1 cellular context compared by ENCODE assay signal in genomic region chr10:30425336-30426075, GRCh38.
TF ChIP-seq lines count a peak whose summit lies in the region.

No MANE protein-coding gene starts in this region.

TF ChIP-seq in K562, 482 proteins besides CTCF, POLR2A, EP300 and RAD21 (continued from another document and continues in another):
- TF ChIP-seq POLR3G (IDR thresholded peaks at IDR 0.05; ENCODE audit: extremely low read depth, insufficient read length, insufficient replicate concordance): no peak
- TF ChIP-seq ATF2 (CRISPR knock-in tag; IDR thresholded peaks at IDR 0.05): no peak
- TF ChIP-seq, protein P1, sequence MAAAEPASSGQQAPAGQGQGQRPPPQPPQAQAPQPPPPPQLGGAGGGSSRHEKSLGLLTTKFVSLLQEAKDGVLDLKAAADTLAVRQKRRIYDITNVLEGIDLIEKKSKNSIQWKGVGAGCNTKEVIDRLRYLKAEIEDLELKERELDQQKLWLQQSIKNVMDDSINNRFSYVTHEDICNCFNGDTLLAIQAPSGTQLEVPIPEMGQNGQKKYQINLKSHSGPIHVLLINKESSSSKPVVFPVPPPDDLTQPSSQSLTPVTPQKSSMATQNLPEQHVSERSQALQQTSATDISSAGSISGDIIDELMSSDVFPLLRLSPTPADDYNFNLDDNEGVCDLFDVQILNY (CRISPR knock-in tag; IDR thresholded peaks at IDR 0.05): no peak
- no peak for TF ChIP-seq CHD4 (IDR thresholded peaks at IDR 0.05; ENCODE audit: insufficient read depth, insufficient replicate concordance, low read depth, low read length, poor library complexity, severe bottlenecking)
- TF ChIP-seq TEAD1 (CRISPR knock-in tag; IDR thresholded peaks at IDR 0.05): peak in 1 of 2 experiments; percentile 90; a peak in 2 of 4 replicates
- TF ChIP-seq ZNF57 (CRISPR knock-in tag; IDR thresholded peaks at IDR 0.05): no peak
- peak; percentile 63; the same call in 1 of the 2 replicates for TF ChIP-seq E4F1 (CRISPR knock-in tag; IDR thresholded peaks at IDR 0.05; ENCODE audit: borderline replicate concordance)
- TF ChIP-seq, protein P2, sequence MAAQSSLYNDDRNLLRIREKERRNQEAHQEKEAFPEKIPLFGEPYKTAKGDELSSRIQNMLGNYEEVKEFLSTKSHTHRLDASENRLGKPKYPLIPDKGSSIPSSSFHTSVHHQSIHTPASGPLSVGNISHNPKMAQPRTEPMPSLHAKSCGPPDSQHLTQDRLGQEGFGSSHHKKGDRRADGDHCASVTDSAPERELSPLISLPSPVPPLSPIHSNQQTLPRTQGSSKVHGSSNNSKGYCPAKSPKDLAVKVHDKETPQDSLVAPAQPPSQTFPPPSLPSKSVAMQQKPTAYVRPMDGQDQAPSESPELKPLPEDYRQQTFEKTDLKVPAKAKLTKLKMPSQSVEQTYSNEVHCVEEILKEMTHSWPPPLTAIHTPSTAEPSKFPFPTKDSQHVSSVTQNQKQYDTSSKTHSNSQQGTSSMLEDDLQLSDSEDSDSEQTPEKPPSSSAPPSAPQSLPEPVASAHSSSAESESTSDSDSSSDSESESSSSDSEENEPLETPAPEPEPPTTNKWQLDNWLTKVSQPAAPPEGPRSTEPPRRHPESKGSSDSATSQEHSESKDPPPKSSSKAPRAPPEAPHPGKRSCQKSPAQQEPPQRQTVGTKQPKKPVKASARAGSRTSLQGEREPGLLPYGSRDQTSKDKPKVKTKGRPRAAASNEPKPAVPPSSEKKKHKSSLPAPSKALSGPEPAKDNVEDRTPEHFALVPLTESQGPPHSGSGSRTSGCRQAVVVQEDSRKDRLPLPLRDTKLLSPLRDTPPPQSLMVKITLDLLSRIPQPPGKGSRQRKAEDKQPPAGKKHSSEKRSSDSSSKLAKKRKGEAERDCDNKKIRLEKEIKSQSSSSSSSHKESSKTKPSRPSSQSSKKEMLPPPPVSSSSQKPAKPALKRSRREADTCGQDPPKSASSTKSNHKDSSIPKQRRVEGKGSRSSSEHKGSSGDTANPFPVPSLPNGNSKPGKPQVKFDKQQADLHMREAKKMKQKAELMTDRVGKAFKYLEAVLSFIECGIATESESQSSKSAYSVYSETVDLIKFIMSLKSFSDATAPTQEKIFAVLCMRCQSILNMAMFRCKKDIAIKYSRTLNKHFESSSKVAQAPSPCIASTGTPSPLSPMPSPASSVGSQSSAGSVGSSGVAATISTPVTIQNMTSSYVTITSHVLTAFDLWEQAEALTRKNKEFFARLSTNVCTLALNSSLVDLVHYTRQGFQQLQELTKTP (IDR thresholded peaks at IDR 0.05; ENCODE audit: low read depth in 1 of 2, partially characterized antibody in 2 of 2): no peak
- peak; percentile 85 for TF ChIP-seq ZNF79 (CRISPR knock-in tag; IDR thresholded peaks at IDR 0.05; ENCODE audit: low read depth)
- TF ChIP-seq, protein P3, sequence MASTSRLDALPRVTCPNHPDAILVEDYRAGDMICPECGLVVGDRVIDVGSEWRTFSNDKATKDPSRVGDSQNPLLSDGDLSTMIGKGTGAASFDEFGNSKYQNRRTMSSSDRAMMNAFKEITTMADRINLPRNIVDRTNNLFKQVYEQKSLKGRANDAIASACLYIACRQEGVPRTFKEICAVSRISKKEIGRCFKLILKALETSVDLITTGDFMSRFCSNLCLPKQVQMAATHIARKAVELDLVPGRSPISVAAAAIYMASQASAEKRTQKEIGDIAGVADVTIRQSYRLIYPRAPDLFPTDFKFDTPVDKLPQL (IDR thresholded peaks at IDR 0.05; ENCODE audit: extremely low read depth, insufficient read length): no peak
- peak; percentile 97 for TF ChIP-seq PYGO2 (tag; IDR thresholded peaks at IDR 0.05)
- no peak for TF ChIP-seq LARP7 (IDR thresholded peaks at IDR 0.05)
- no peak for TF ChIP-seq CEBPG (CRISPR knock-in tag; IDR thresholded peaks at IDR 0.05)
- TF ChIP-seq CEBPG (tag; conservative IDR thresholded peaks at IDR 0.05 in 1 of 2, IDR thresholded peaks at IDR 0.05 in 1 of 2): no peak
- TF ChIP-seq ZNF274 (IDR thresholded peaks at IDR 0.05; ENCODE audit: borderline replicate concordance, low read depth, low read length): no peak
- peak; percentile 82 for TF ChIP-seq ZNF239 (CRISPR knock-in tag; IDR thresholded peaks at IDR 0.05)
- peak; percentile 89 for TF ChIP-seq E2F3 (CRISPR knock-in tag; IDR thresholded peaks at IDR 0.05)
- no peak for TF ChIP-seq TBP (optimal IDR thresholded peaks at IDR 0.05; ENCODE audit: low read depth, low read length)
- TF ChIP-seq COPS2 (conservative IDR thresholded peaks at IDR 0.05): no peak
- no peak for TF ChIP-seq NCOA6 (IDR thresholded peaks at IDR 0.05)
- TF ChIP-seq HMG20B (CRISPR knock-in tag; IDR thresholded peaks at IDR 0.05): no peak
- no peak for TF ChIP-seq ZC3H8 (IDR thresholded peaks at IDR 0.05)
- TF ChIP-seq CREM (IDR thresholded peaks at IDR 0.05; ENCODE audit: low read depth): no peak
- no peak for TF ChIP-seq THAP7 (CRISPR knock-in tag; IDR thresholded peaks at IDR 0.05)
- no peak for TF ChIP-seq FOXP4 (CRISPR knock-in tag; IDR thresholded peaks at IDR 0.05; ENCODE audit: borderline replicate concordance)
- TF ChIP-seq, protein P4, sequence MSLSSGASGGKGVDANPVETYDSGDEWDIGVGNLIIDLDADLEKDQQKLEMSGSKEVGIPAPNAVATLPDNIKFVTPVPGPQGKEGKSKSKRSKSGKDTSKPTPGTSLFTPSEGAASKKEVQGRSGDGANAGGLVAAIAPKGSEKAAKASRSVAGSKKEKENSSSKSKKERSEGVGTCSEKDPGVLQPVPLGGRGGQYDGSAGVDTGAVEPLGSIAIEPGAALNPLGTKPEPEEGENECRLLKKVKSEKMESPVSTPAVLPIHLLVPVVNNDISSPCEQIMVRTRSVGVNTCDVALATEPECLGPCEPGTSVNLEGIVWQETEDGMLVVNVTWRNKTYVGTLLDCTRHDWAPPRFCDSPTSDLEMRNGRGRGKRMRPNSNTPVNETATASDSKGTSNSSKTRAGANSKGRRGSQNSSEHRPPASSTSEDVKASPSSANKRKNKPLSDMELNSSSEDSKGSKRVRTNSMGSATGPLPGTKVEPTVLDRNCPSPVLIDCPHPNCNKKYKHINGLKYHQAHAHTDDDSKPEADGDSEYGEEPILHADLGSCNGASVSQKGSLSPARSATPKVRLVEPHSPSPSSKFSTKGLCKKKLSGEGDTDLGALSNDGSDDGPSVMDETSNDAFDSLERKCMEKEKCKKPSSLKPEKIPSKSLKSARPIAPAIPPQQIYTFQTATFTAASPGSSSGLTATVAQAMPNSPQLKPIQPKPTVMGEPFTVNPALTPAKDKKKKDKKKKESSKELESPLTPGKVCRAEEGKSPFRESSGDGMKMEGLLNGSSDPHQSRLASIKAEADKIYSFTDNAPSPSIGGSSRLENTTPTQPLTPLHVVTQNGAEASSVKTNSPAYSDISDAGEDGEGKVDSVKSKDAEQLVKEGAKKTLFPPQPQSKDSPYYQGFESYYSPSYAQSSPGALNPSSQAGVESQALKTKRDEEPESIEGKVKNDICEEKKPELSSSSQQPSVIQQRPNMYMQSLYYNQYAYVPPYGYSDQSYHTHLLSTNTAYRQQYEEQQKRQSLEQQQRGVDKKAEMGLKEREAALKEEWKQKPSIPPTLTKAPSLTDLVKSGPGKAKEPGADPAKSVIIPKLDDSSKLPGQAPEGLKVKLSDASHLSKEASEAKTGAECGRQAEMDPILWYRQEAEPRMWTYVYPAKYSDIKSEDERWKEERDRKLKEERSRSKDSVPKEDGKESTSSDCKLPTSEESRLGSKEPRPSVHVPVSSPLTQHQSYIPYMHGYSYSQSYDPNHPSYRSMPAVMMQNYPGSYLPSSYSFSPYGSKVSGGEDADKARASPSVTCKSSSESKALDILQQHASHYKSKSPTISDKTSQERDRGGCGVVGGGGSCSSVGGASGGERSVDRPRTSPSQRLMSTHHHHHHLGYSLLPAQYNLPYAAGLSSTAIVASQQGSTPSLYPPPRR (CRISPR knock-in tag; IDR thresholded peaks at IDR 0.05; ENCODE audit: borderline replicate concordance): no peak
- no peak for TF ChIP-seq RBM22 (IDR thresholded peaks at IDR 0.05; ENCODE audit: low read depth, low read length, poor library complexity, severe bottlenecking)
- no peak for TF ChIP-seq CREB3L1 (IDR thresholded peaks at IDR 0.05; ENCODE audit: borderline replicate concordance, low read depth)
- TF ChIP-seq ZFP30 (CRISPR knock-in tag; IDR thresholded peaks at IDR 0.05; ENCODE audit: borderline replicate concordance): no peak
- peak; percentile 90 for TF ChIP-seq ZNF766 (CRISPR knock-in tag; conservative IDR thresholded peaks at IDR 0.05)
- no peak for TF ChIP-seq PRMT5 (CRISPR knock-in tag; IDR thresholded peaks at IDR 0.05)
- no peak for TF ChIP-seq CBX5 (IDR thresholded peaks at IDR 0.05; ENCODE audit: borderline replicate concordance, low read depth)
- TF ChIP-seq THRAP3 (IDR thresholded peaks at IDR 0.05; ENCODE audit: borderline replicate concordance): no peak
- no peak for TF ChIP-seq ZNF436 (CRISPR knock-in tag; IDR thresholded peaks at IDR 0.05)
- TF ChIP-seq NUFIP1 (IDR thresholded peaks at IDR 0.05; ENCODE audit: partially characterized antibody): no peak
- TF ChIP-seq, protein P5, sequence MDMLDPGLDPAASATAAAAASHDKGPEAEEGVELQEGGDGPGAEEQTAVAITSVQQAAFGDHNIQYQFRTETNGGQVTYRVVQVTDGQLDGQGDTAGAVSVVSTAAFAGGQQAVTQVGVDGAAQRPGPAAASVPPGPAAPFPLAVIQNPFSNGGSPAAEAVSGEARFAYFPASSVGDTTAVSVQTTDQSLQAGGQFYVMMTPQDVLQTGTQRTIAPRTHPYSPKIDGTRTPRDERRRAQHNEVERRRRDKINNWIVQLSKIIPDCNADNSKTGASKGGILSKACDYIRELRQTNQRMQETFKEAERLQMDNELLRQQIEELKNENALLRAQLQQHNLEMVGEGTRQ (CRISPR knock-in tag; IDR thresholded peaks at IDR 0.05): no peak
- no peak for TF ChIP-seq ZNF695 (CRISPR knock-in tag; IDR thresholded peaks at IDR 0.05)
- no peak for TF ChIP-seq NCOA4 (IDR thresholded peaks at IDR 0.05; ENCODE audit: partially characterized antibody)
- 0 out of 2 replicates have a peak, but pooled peaks have one; percentile 49 for TF ChIP-seq ZBTB17 (CRISPR knock-in tag; IDR thresholded peaks at IDR 0.05)
